In genomic region chr1:8133657-8134430, GRCh38 we compare ENCODE assay signal across 8 cellular contexts.
DNase-seq lines count a peak whose midpoint lies in the region; ATAC-seq, FAIRE-seq and TF ChIP-seq lines count a peak whose summit lies in the region.

No MANE protein-coding gene starts in this region.

- ATAC-seq in GM21360 (IDR thresholded peaks at IDR 0.05; ENCODE audit: unreplicated experiment) (no peak), GM19452 (IDR thresholded peaks at IDR 0.05; ENCODE audit: unreplicated experiment) (no peak)

- peak; percentile 34 for FAIRE-seq in RCC 7860 (lab: Jason Lieb, UNC)

- H3K27me3 Mint-ChIP-seq in activated CD4-positive, alpha-beta T cell treated with anti-CD3 and anti-CD28 coated beads, Interleukin-2, amount 10 ng/mL, durations not matched to agents 7 days and 5 days: peaks cover 34% of the 10 kb centered on the region

- H3K4me1 Mint-ChIP-seq in activated CD4-positive, alpha-beta T cell treated with anti-CD3 and anti-CD28 coated beads, Interleukin-2, amount 10 ng/mL, durations not matched to agents 7 days and 5 days: no peaks in the 10 kb centered on the region

- DNase-seq in AG04449 (ENCODE audit: low read depth, low spot score): peak; percentile 87
- peak; percentile 70 for DNase-seq in RCC 7860 (ENCODE audit: low spot score)
- peak; percentile 98 for DNase-seq in fibroblast of mammary gland (ENCODE audit: low read depth)
- peak; percentile 90 for DNase-seq in non-pigmented ciliary epithelial cell (ENCODE audit: low read depth)
- DNase-seq in activated CD4-positive, alpha-beta T cell treated with anti-CD3 and anti-CD28 coated beads, Interleukin-2, amount 10 ng/mL, durations not matched to agents 7 days and 5 days: no peak
- DNase-seq in GF-D8 (lab: John Stamatoyannopoulos, UW): no peak

- POLR2A ChIA-PET in AG04449 (lab: Yijun Ruan, JAX): interaction anchor here (0.6 to 1.0 kb wide), 5 partner anchors 13 to 107 kb away, joined by 3 to 7 read pairs (median 5); no protein-coding TSS in a partner anchor
- POLR2A ChIA-PET in activated CD4-positive, alpha-beta T cell treated with anti-CD3 and anti-CD28 coated beads, Interleukin-2, amount 10 ng/mL, durations not matched to agents 7 days and 5 days (lab: Charles Lee): interaction anchor here (0.5 kb wide), 1 partner anchor 1106 kb away, joined by 3 read pairs; no protein-coding TSS in a partner anchor

- no peak overlapping the region for H3K27ac Mint-ChIP-seq in activated CD4-positive, alpha-beta T cell treated with anti-CD3 and anti-CD28 coated beads, Interleukin-2, amount 10 ng/mL, durations not matched to agents 7 days and 5 days

- H3K4me3 Mint-ChIP-seq in activated CD4-positive, alpha-beta T cell treated with anti-CD3 and anti-CD28 coated beads, Interleukin-2, amount 10 ng/mL, durations not matched to agents 7 days and 5 days: no peak overlapping the region

- TF ChIP-seq CTCF in AG04449 (IDR thresholded peaks at IDR 0.05; ENCODE audit: insufficient read depth, low read length, missing control alignments): no peak
- no peak for TF ChIP-seq CTCF in fibroblast of mammary gland (conservative IDR thresholded peaks at IDR 0.05; ENCODE audit: control insufficient read depth, insufficient read depth, low read depth, low read length)

- H3K36me3 Mint-ChIP-seq in activated CD4-positive, alpha-beta T cell treated with anti-CD3 and anti-CD28 coated beads, Interleukin-2, amount 10 ng/mL, durations not matched to agents 7 days and 5 days (ENCODE audit: low read depth): no peaks in the 10 kb centered on the region

- H3K4me3 ChIP-seq in AG04449 (ENCODE audit: low read depth, low read length): no peak overlapping the region
- no peak overlapping the region for H3K4me3 ChIP-seq in fibroblast of mammary gland (ENCODE audit: control insufficient read depth, low read depth, low read length)

- CTCF ChIA-PET in AG04449 (lab: Yijun Ruan, JAX): interaction anchor here (0.8 to 1.8 kb wide), 8 partner anchors 9 to 977 kb away, joined by 3 to 6 read pairs (median 4); no protein-coding TSS in a partner anchor
- CTCF ChIA-PET in activated CD4-positive, alpha-beta T cell treated with anti-CD3 and anti-CD28 coated beads, Interleukin-2, amount 10 ng/mL, durations not matched to agents 7 days and 5 days (lab: Charles Lee): interaction anchor here (0.6 to 1.2 kb wide), 5 partner anchors 10 to 196 kb away, joined by 3 to 4 read pairs (median 3); no protein-coding TSS in a partner anchor

- no peaks in the 10 kb centered on the region for H3K9me3 Mint-ChIP-seq in activated CD4-positive, alpha-beta T cell treated with anti-CD3 and anti-CD28 coated beads, Interleukin-2, amount 10 ng/mL, durations not matched to agents 7 days and 5 days

Comparison
In these comparisons a context has a peak if more than half of its experiments do, and no peak if none do; other contexts are left out.
1. DNase-seq: peak in AG04449 (single experiment), RCC 7860 (single experiment), fibroblast of mammary gland (single experiment) and non-pigmented ciliary epithelial cell (single experiment); none in activated CD4-positive, alpha-beta T cell treated with anti-CD3 and anti-CD28 coated beads, Interleukin-2, amount 10 ng/mL, durations not matched to agents 7 days and 5 days (single experiment) and GF-D8 (single experiment).